ENCODE assay signal across 14 cellular contexts in genomic region chr7:135761751-135762488, GRCh38. TPM values are rescaled to one million over a fixed set of nuclear protein-coding genes. Genes with fewer than 3 reads are reported as not detected.
DNase-seq lines count a peak whose midpoint lies in the region; ATAC-seq and TF ChIP-seq lines count a peak whose summit lies in the region.
"Had no signal": no experiment of that assay in that cellular context is flagged by ENCODE, and none has a peak within 500 bp of the region (broad histone marks: within the 10 kb centered on the region; RNA-seq: fewer than 3 reads in every experiment).

No MANE protein-coding gene starts in this region.

- DNase-seq in PC-9 (peak in 1 of 2 experiments; percentile 17), dedifferentiated amniotic fluid mesenchymal stem cell (ENCODE audit: extremely low spot score) (peak; percentile 71), NCI-H187 (lab: John Stamatoyannopoulos, UW) (no peak)
- no peak for DNase-seq in stimulated activated CD4-positive, alpha-beta T cell treated with anti-CD3 and anti-CD28 coated beads, Interleukin-4, amount 100 ng/mL, for 24 hours
- DNase-seq: effector CD4-positive, alpha-beta T cell; NCI-H2081; small intestine; stimulated activated naive CD4-positive, alpha-beta T cell treated with Interleukin-2 at 50 U/mL for 16 hours had no signal

- peak overlapping the region; percentile 49; the same call in 1 of the 2 replicates for H3K9ac ChIP-seq in BLaER1

- BruUV-seq in PC-9 (replicated peaks; lab: Mats Ljungman, UMichigan), result no TSS peak

- no peak overlapping the region for H3K4me3 ChIP-seq in BLaER1
- no peak overlapping the region for H3K4me3 ChIP-seq in PC-9
- H3K4me3 ChIP-seq in mesodermal cell (ENCODE audit: extremely low read depth, insufficient read depth, low read length, poor library complexity, severe bottlenecking), result no peak overlapping the region
- H3K4me3 ChIP-seq: SK-N-MC had no signal

- ATAC-seq in GM18868 (IDR thresholded peaks at IDR 0.05; ENCODE audit: unreplicated experiment), result no peak
- ATAC-seq in GM18870 (IDR thresholded peaks at IDR 0.05; ENCODE audit: unreplicated experiment), result no peak

- peak overlapping the region; percentile 75 for H3K4me2 ChIP-seq in BLaER1
- no peak overlapping the region for H3K4me2 ChIP-seq in PC-9

- no peaks in the 10 kb centered on the region for H3K9me2 ChIP-seq in PC-9 (ENCODE audit: insufficient read depth)

- H3K36me3 ChIP-seq in BLaER1, result no peaks in the 10 kb centered on the region
- no peaks in the 10 kb centered on the region for H3K36me3 ChIP-seq in PC-9 (ENCODE audit: low read depth)
- no peaks in the 10 kb centered on the region for H3K36me3 ChIP-seq in mesodermal cell (ENCODE audit: control insufficient read depth, insufficient read depth, low read length)

- peaks cover 7% of the 10 kb centered on the region; the same call in 1 of the 2 replicates for H3F3A ChIP-seq in PC-9 (ENCODE audit: insufficient read depth, low read depth)

- H3K27me3 ChIP-seq in BLaER1, result no peaks in the 10 kb centered on the region
- H3K27me3 ChIP-seq in PC-9 (ENCODE audit: insufficient read depth, low read depth), result no peaks in the 10 kb centered on the region

- CTCF ChIA-PET in PC-9 (lab: Charles Lee), result no interaction called here

- H4K20me1 ChIP-seq in BLaER1 (no peaks in the 10 kb centered on the region), PC-9 (ENCODE audit: insufficient read depth) (no peaks in the 10 kb centered on the region)

- intact Hi-C loops in PC-9 (cut with micrococcal nuclease; ENCODE audit: unreplicated experiment), result no loop called here

- no peaks in the 10 kb centered on the region; the same call in 1 of the 2 replicates for H3K9me3 ChIP-seq in BLaER1
- H3K9me3 ChIP-seq in PC-9 (ENCODE audit: insufficient read depth, low read depth), result no peaks in the 10 kb centered on the region
- no peaks in the 10 kb centered on the region for H3K9me3 ChIP-seq in mesodermal cell (ENCODE audit: control insufficient read depth, low read length)

- H3K4me1 ChIP-seq in BLaER1 (peaks cover 20% of the 10 kb centered on the region), PC-9 (replicated peaks; ENCODE audit: insufficient read depth) (peaks cover 12% of the 10 kb centered on the region; the same call in 1 of the 2 replicates), mesodermal cell (ENCODE audit: control insufficient read depth, insufficient read depth, low read length, poor library complexity, severe bottlenecking) (peaks cover 37% of the 10 kb centered on the region)

- H3K27ac ChIP-seq in BLaER1, result peak overlapping the region; percentile 57; the same call in 1 of the 2 replicates
- no peak overlapping the region for H3K27ac ChIP-seq in PC-9
- H3K27ac ChIP-seq in mesodermal cell (ENCODE audit: low read depth, low read length, severe bottlenecking), result peak overlapping the region; percentile 94
- H3K27ac ChIP-seq: SK-N-MC had no signal

- no peaks in the 10 kb centered on the region for H3K79me2 ChIP-seq in PC-9 (ENCODE audit: low read depth)

- WGBS in mesodermal cell (ENCODE audit: insufficient coverage in 2 of 2), 2 experiments, result 63% methylated on average over 5 of the region's 10 CpGs

- no peak for TF ChIP-seq CTCF in PC-9 (conservative IDR thresholded peaks at IDR 0.05)

- POLR2A ChIA-PET in PC-9 (lab: Charles Lee; ENCODE audit: unreplicated experiment), result no interaction called here

- peak overlapping the region; percentile 53; the same call in 1 of the 2 replicates for H2AFZ ChIP-seq in PC-9

RNA-seq across cellular contexts. Expression of gene FAM180A, which starts 13.3 kb away (rescaled TPM):
- total RNA-seq in PC-9 (2021), result not detected in 2 replicates
- not detected for polyA plus RNA-seq in mesodermal cell (2013, experiment 1 of 2)
- not detected for polyA plus RNA-seq in mesodermal cell (2013, experiment 2 of 2)
- total RNA-seq: lung microvascular endothelial cell had no signal

RNA-seq across cellular contexts. Expression of gene SLC13A4, which starts 33.9 kb away (rescaled TPM):
- total RNA-seq in PC-9 (2021), result not detected in 2 replicates
- polyA plus RNA-seq in mesodermal cell (2013, experiment 1 of 2), result 1.6 TPM
- polyA plus RNA-seq in mesodermal cell (2013, experiment 2 of 2), result 1.5 TPM
- total RNA-seq: lung microvascular endothelial cell had no signal
